Comparison of ENCODE assay signal across 21 cellular contexts in the genomic region with DNA sequence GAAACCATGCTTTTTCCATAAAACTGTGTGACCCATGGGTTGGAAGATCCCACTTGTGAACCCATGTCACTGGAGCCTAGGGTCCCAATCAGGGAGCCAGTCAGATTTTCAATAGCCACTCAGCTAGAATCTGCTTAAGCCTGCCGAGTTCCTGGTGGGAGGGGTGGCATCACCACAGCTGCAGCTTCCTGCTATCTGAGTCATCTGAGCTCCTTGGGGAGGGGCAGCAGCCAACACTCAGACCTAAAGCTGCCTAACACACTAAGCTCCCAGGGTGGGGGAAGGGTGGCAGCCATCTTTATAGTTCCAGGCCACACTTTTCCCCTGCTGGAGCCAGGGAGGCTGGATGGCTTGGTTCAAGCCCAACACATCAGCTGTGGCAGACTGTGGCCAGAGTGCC.
DNase-seq lines count a peak whose midpoint lies in the region; ATAC-seq and TF ChIP-seq lines count a peak whose summit lies in the region.
"Had no signal": no experiment of that assay in that cellular context is flagged by ENCODE, and none has a peak within 500 bp of the region (broad histone marks: within the 10 kb centered on the region; RNA-seq: fewer than 3 reads in every experiment).

No MANE protein-coding gene starts in this region.

- H3K4me1 ChIP-seq in RWPE2 (ENCODE audit: insufficient read depth, poor library complexity, severe bottlenecking) = no peaks in the 10 kb centered on the region
- H3K4me1 ChIP-seq in endodermal cell (ENCODE audit: control insufficient read depth, insufficient read depth, low read length) = no peaks in the 10 kb centered on the region
- no peaks in the 10 kb centered on the region for H3K4me1 ChIP-seq in neuron (ENCODE audit: insufficient read depth, low read length)
- no peaks in the 10 kb centered on the region for H3K4me1 ChIP-seq in tibial artery
- H3K4me1 ChIP-seq: Peyer's patch, sigmoid colon, testis had no signal

- H3K9me3 Mint-ChIP-seq in endodermal cell (no peaks in the 10 kb centered on the region), endothelial cell (ENCODE audit: unreplicated experiment) (no peaks in the 10 kb centered on the region)

- H3K36me3 ChIP-seq in RWPE2 (ENCODE audit: low read depth) (no peaks in the 10 kb centered on the region), endodermal cell (ENCODE audit: control insufficient read depth, insufficient read depth, low read length) (no peaks in the 10 kb centered on the region), neuron (ENCODE audit: insufficient read depth, low read length) (no peaks in the 10 kb centered on the region), tibial artery (no peaks in the 10 kb centered on the region)
- H3K36me3 ChIP-seq: neutrophil, Peyer's patch, sigmoid colon had no signal

- H3K27ac ChIP-seq in RWPE2 (ENCODE audit: poor library complexity, severe bottlenecking) = no peak overlapping the region
- no peak overlapping the region for H3K27ac ChIP-seq in endodermal cell (ENCODE audit: low read depth, low read length)
- H3K27ac ChIP-seq in tibial artery = no peak overlapping the region
- H3K27ac ChIP-seq: neutrophil, Peyer's patch, sigmoid colon, testis had no signal

- peak; percentile 24 for DNase-seq in HS-5 (ENCODE audit: low read depth)
- DNase-seq in RWPE2 (ENCODE audit: low spot score) = no peak
- peak; percentile 68 for DNase-seq in endodermal cell
- DNase-seq in endothelial cell (ENCODE audit: low spot score) = no peak
- DNase-seq in tibial artery = no peak
- DNase-seq: activated CD4-positive, CD25-positive, alpha-beta regulatory T cell treated with anti-CD3 and anti-CD28 coated beads, Interleukin-2, amount 50 U/mL, for 72 hours; activated naive CD4-positive, alpha-beta T cell; effector CD8-positive, alpha-beta T cell; Kasumi-1; NCI-H1436 treated with DMSO at 0.1 percent for 48 hours; Peyer's patch; sigmoid colon; stimulated activated CD4-positive, alpha-beta T cell treated with anti-CD3 and anti-CD28 coated beads, Interleukin-2, amount 100 ng/mL, for 48 hours; T-helper 1 cell; testis had no signal

- intact Hi-C loops in tibial artery (cut with DNase I; ENCODE audit: low total_unique reads) = no loop called here

- peak; percentile 55; the same call in 1 of the 3 replicates for ATAC-seq in RWPE2 (ENCODE audit: low read depth)
- ATAC-seq in HG02884 (IDR thresholded peaks at IDR 0.05; ENCODE audit: unreplicated experiment) = no peak
- ATAC-seq in GM18502 (IDR thresholded peaks at IDR 0.05; ENCODE audit: poor library complexity, unreplicated experiment) = no peak

- WGBS in endodermal cell (ENCODE audit: insufficient coverage in 1 of 2, insufficient read length in 1 of 2), 2 experiments = 78 to 80% methylated on average over 1 of the region's 1 CpG

- H3K9ac ChIP-seq in endodermal cell (ENCODE audit: extremely low read depth, low read length, poor library complexity, severe bottlenecking) = no peak overlapping the region

- no peaks in the 10 kb centered on the region for H3K9me3 ChIP-seq in RWPE2 (ENCODE audit: severe bottlenecking)
- H3K9me3 ChIP-seq in endodermal cell (ENCODE audit: control insufficient read depth, low read length) = no peaks in the 10 kb centered on the region
- no peaks in the 10 kb centered on the region for H3K9me3 ChIP-seq in neuron (ENCODE audit: low read length)
- no peaks in the 10 kb centered on the region for H3K9me3 ChIP-seq in tibial artery
- H3K9me3 ChIP-seq: neutrophil, Peyer's patch, sigmoid colon, testis had no signal

- H3K27me3 ChIP-seq in RWPE2 (ENCODE audit: insufficient read depth, poor library complexity, severe bottlenecking) (no peaks in the 10 kb centered on the region), endodermal cell (ENCODE audit: control insufficient read depth, insufficient read depth, low read length, poor library complexity, severe bottlenecking) (no peaks in the 10 kb centered on the region), neuron (ENCODE audit: insufficient read depth, low read length) (no peaks in the 10 kb centered on the region), tibial artery (no peaks in the 10 kb centered on the region)
- H3K27me3 ChIP-seq: neutrophil, Peyer's patch, sigmoid colon, testis had no signal

- H3K4me3 Mint-ChIP-seq in endodermal cell (no peak overlapping the region), endothelial cell (ENCODE audit: unreplicated experiment) (no peak overlapping the region)
- H3K4me3 Mint-ChIP-seq: B cell, memory B cell had no signal

- H3K4me1 Mint-ChIP-seq in endodermal cell (no peaks in the 10 kb centered on the region), endothelial cell (ENCODE audit: unreplicated experiment) (no peaks in the 10 kb centered on the region)
- H3K4me1 Mint-ChIP-seq: B cell, memory B cell had no signal

- H3K36me3 Mint-ChIP-seq in endodermal cell (ENCODE audit: low read depth) (no peaks in the 10 kb centered on the region), endothelial cell (ENCODE audit: low read depth, unreplicated experiment) (peaks cover 13% of the 10 kb centered on the region)
- H3K36me3 Mint-ChIP-seq: memory B cell had no signal

- H3K4me3 ChIP-seq in RWPE2 (ENCODE audit: severe bottlenecking) (no peak overlapping the region), endodermal cell (ENCODE audit: low read length) (no peak overlapping the region), neuron (ENCODE audit: low read length) (no peak overlapping the region), tibial artery (no peak overlapping the region)
- H3K4me3 ChIP-seq: Peyer's patch, sigmoid colon, testis had no signal

- H3K27me3 Mint-ChIP-seq in endodermal cell (ENCODE audit: insufficient read depth) = no peaks in the 10 kb centered on the region
- H3K27me3 Mint-ChIP-seq in endothelial cell (ENCODE audit: unreplicated experiment) = peaks cover 1% of the 10 kb centered on the region
- H3K27me3 Mint-ChIP-seq: B cell, memory B cell had no signal

- H3K27ac Mint-ChIP-seq in endodermal cell (no peak overlapping the region), endothelial cell (ENCODE audit: unreplicated experiment) (no peak overlapping the region)
- H3K27ac Mint-ChIP-seq: B cell, memory B cell had no signal

- H2AFZ ChIP-seq in neuron (ENCODE audit: low read depth, low read length) = peak overlapping the region; percentile 22

- TF ChIP-seq CTCF in RWPE2 (IDR thresholded peaks at IDR 0.05; ENCODE audit: poor library complexity, severe bottlenecking) (no peak), endodermal cell (conservative IDR thresholded peaks at IDR 0.05) (no peak), endothelial cell (IDR thresholded peaks at IDR 0.05; ENCODE audit: unreplicated experiment) (no peak), tibial artery (IDR thresholded peaks at IDR 0.05) (no peak)

Comparison
In these comparisons a context has a peak if more than half of its experiments do, and no peak if none do; other contexts are left out.
1. DNase-seq: peak in HS-5 (single experiment) and endodermal cell (single experiment); none in RWPE2 (single experiment), endothelial cell (single experiment) and tibial artery (0 of 2).